Comparison of ENCODE assay signal across 17 cellular contexts in genomic region chr22:27057717-27058116, GRCh38.
"Had no signal": no experiment of that assay in that cellular context is flagged by ENCODE, and none has a peak within 500 bp of the region (broad histone marks: within the 10 kb centered on the region; RNA-seq: fewer than 3 reads in every experiment).

No MANE protein-coding gene starts in this region.

- DNase-seq: activated CD4-positive, alpha-beta T cell treated with anti-CD3 and anti-CD28 coated beads for 4 hours; activated CD8-positive, alpha-beta memory T cell treated with anti-CD3 and anti-CD28 coated beads, Interleukin-2, amount 50 U/mL, for 4 hours; activated CD8-positive, alpha-beta T cell treated with anti-CD3 and anti-CD28 coated beads for 36 hours; activated gamma-delta T cell treated with Interleukin-2 at 50 U/mL for 16 hours; activated naive CD4-positive, alpha-beta T cell treated with anti-CD3 and anti-CD28 coated beads, Interleukin-2, amount 10 ng/mL, durations not matched to agents 7 days and 5 days; activated naive CD8-positive, alpha-beta T cell treated with anti-CD3 and anti-CD28 coated beads for 36 hours; activated T-cell treated with anti-CD3 and anti-CD28 coated beads, Interleukin-2, amount 50 U/mL, for 72 hours; brain microvascular endothelial cell; Kasumi-1; KBM-7; NCI-H1694 treated with DMSO at 0.1 percent for 48 hours; NCI-H446 treated with DMSO at 0.1 percent for 48 hours; NCI-H524 treated with DMSO at 0.1 percent for 48 hours; PC-9; SHP77 treated with DMSO at 0.1 percent for 48 hours had no signal

- ATAC-seq: activated CD4-positive, CD25-positive, alpha-beta regulatory T cell treated with anti-CD3 and anti-CD28 coated beads, Interleukin-2, amount 50 U/mL, for 24 hours; activated CD8-positive, alpha-beta T cell treated with anti-CD3 and anti-CD28 coated beads for 36 hours; activated T-cell treated with anti-CD3 and anti-CD28 coated beads, Interleukin-2, amount 50 U/mL, for 72 hours had no signal

- FAIRE-seq: colon had no signal
